ENCODE assay signal across 1 cellular context in the genomic region with DNA sequence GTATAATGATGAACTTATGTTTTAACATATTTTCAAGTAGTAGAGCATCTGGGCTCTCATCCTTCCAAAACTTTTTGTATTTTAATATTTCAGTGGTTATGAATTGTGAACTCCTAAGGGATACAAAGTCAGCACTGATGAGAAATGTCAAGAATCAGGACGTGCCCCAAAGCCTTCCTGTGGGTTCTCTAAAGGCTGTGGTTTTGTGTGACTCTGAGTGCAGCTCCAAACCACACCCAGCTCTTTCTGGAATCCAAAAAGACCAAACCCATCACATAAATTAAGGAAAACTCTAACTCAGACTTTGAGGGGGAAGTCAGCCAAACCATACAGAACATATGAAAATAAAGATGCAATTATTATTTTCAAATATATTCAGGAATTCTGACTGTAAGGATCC.
TF ChIP-seq lines count a peak whose summit lies in the region.

No MANE protein-coding gene starts in this region.

TF ChIP-seq in GM12878, 131 proteins besides CTCF, POLR2A, EP300 and RAD21 (continued from another document):
- TF ChIP-seq NRF1 (conservative IDR thresholded peaks at IDR 0.05; ENCODE audit: low read depth, low read length): no peak
- TF ChIP-seq RUNX3 (IDR thresholded peaks at IDR 0.05; ENCODE audit: low read length): peak; percentile 65
- TF ChIP-seq, protein P1, sequence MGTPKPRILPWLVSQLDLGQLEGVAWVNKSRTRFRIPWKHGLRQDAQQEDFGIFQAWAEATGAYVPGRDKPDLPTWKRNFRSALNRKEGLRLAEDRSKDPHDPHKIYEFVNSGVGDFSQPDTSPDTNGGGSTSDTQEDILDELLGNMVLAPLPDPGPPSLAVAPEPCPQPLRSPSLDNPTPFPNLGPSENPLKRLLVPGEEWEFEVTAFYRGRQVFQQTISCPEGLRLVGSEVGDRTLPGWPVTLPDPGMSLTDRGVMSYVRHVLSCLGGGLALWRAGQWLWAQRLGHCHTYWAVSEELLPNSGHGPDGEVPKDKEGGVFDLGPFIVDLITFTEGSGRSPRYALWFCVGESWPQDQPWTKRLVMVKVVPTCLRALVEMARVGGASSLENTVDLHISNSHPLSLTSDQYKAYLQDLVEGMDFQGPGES (IDR thresholded peaks at IDR 0.05): no peak
